ENCODE assay signal across 23 cellular contexts in the genomic region with DNA sequence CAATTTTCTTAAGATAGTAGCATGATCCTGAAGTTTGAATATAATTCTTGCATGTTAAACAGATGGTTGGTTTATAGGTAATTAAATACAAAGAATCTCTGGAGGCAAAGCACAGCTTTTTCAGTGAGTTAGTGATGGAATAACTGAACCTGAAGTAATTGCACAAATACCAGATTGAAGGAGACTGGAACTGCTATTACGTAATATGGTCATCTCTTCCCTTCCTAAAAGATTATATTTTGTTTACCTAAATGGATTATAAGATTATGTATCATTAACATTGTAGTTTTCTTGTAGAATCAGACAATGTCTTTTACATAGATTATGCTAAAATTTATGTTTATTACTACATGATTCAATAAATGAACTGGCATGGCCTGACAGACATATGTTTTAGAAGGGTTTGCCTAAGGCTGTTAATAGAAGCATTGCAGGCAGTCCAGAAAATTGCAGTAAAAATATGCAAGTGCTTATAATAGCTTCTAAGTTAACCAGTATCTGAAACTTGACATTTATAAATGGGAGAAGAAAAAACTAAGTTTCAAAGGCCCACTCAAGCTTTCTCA. TPM values are rescaled to one million over a fixed set of nuclear protein-coding genes. Genes with fewer than 3 reads are reported as not detected.
"Had no signal": no experiment of that assay in that cellular context is flagged by ENCODE, and none has a peak within 500 bp of the region (broad histone marks: within the 10 kb centered on the region; RNA-seq: fewer than 3 reads in every experiment).

No MANE protein-coding gene starts in this region.

- DNase-seq: activated CD4-positive, alpha-beta T cell treated with anti-CD3 and anti-CD28 coated beads for 4 hours; activated CD8-positive, alpha-beta memory T cell treated with anti-CD3 and anti-CD28 coated beads, Interleukin-2, amount 50 U/mL, for 4 hours; activated CD8-positive, alpha-beta T cell treated with anti-CD3 and anti-CD28 coated beads for 36 hours; activated gamma-delta T cell treated with Interleukin-2 at 50 U/mL for 16 hours; activated naive CD4-positive, alpha-beta T cell treated with anti-CD3 and anti-CD28 coated beads, Interleukin-2, amount 10 ng/mL, durations not matched to agents 7 days and 5 days; activated naive CD8-positive, alpha-beta T cell treated with anti-CD3 and anti-CD28 coated beads for 36 hours; activated T-cell treated with anti-CD3 and anti-CD28 coated beads, Interleukin-2, amount 50 U/mL, for 72 hours; brain microvascular endothelial cell; cerebellar nuclear complex; Kasumi-1; NCI-H2029 treated with DMSO at 0.1 percent for 48 hours; NCI-H526; NCI-H82; OCI-M1; RPMI8226; SW 1271 had no signal

- H3K36me3 Mint-ChIP-seq: activated naive CD4-positive, alpha-beta T cell treated with anti-CD3 and anti-CD28 coated beads, Interleukin-2, amount 10 ng/mL, durations not matched to agents 7 days and 5 days; activated naive CD8-positive, alpha-beta T cell treated with anti-CD3 and anti-CD28 coated beads for 36 hours had no signal

- ATAC-seq: activated CD4-positive, CD25-positive, alpha-beta regulatory T cell treated with anti-CD3 and anti-CD28 coated beads, Interleukin-2, amount 50 U/mL, for 24 hours; activated CD8-positive, alpha-beta T cell treated with anti-CD3 and anti-CD28 coated beads for 36 hours; activated T-cell treated with anti-CD3 and anti-CD28 coated beads, Interleukin-2, amount 50 U/mL, for 72 hours; Panc1; Right ventricle myocardium inferior had no signal

- H3K36me3 ChIP-seq: brain microvascular endothelial cell, cardiac muscle cell had no signal

- H3K27ac ChIP-seq: brain microvascular endothelial cell, SK-N-MC had no signal

- H3K27me3 Mint-ChIP-seq: activated naive CD4-positive, alpha-beta T cell treated with anti-CD3 and anti-CD28 coated beads, Interleukin-2, amount 10 ng/mL, durations not matched to agents 7 days and 5 days had no signal

- H3K4me3 Mint-ChIP-seq: activated CD8-positive, alpha-beta T cell treated with anti-CD3 and anti-CD28 coated beads for 36 hours; activated naive CD4-positive, alpha-beta T cell treated with anti-CD3 and anti-CD28 coated beads, Interleukin-2, amount 10 ng/mL, durations not matched to agents 7 days and 5 days; activated naive CD8-positive, alpha-beta T cell treated with anti-CD3 and anti-CD28 coated beads for 36 hours; activated T-cell treated with anti-CD3 and anti-CD28 coated beads, Interleukin-2, amount 50 U/mL, for 72 hours; T-helper 1 cell treated with Interleukin-12 subunit alpha and Interleukin-12 subunit beta and Interleukin-4 antibody, amounts not matched to agents 30 μg/mL and 1 μg/mL, for 36 hours had no signal

- H3K27ac Mint-ChIP-seq: activated CD8-positive, alpha-beta T cell treated with anti-CD3 and anti-CD28 coated beads for 36 hours; activated naive CD4-positive, alpha-beta T cell treated with anti-CD3 and anti-CD28 coated beads, Interleukin-2, amount 10 ng/mL, durations not matched to agents 7 days and 5 days; activated naive CD8-positive, alpha-beta T cell treated with anti-CD3 and anti-CD28 coated beads for 36 hours; activated T-cell treated with anti-CD3 and anti-CD28 coated beads, Interleukin-2, amount 50 U/mL, for 72 hours; activated T-helper 2 cell treated with anti-CD3 and anti-CD28 coated beads, Interferon-gamma antibody, Interleukin-2, Interleukin-4, amounts not matched to agents 10 μg/mL and 5 μg/mL and 100 μg/mL, durations not matched to agents 14 hours and 24 hours and 36 hours; T-helper 1 cell treated with Interleukin-12 subunit alpha and Interleukin-12 subunit beta and Interleukin-4 antibody, amounts not matched to agents 30 μg/mL and 1 μg/mL, for 36 hours had no signal

- H3K9me3 Mint-ChIP-seq: activated naive CD4-positive, alpha-beta T cell treated with anti-CD3 and anti-CD28 coated beads, Interleukin-2, amount 10 ng/mL, durations not matched to agents 7 days and 5 days; activated T-helper 2 cell treated with anti-CD3 and anti-CD28 coated beads, Interferon-gamma antibody, Interleukin-2, Interleukin-4, amounts not matched to agents 10 μg/mL and 5 μg/mL and 100 μg/mL, durations not matched to agents 14 hours and 24 hours and 36 hours had no signal

- H3K4me1 Mint-ChIP-seq: activated naive CD4-positive, alpha-beta T cell treated with anti-CD3 and anti-CD28 coated beads, Interleukin-2, amount 10 ng/mL, durations not matched to agents 7 days and 5 days; activated naive CD8-positive, alpha-beta T cell treated with anti-CD3 and anti-CD28 coated beads for 36 hours had no signal

- H3K4me3 ChIP-seq: cardiac muscle cell, SK-N-MC had no signal

- H3K27me3 ChIP-seq: brain microvascular endothelial cell, cardiac muscle cell had no signal

RNA-seq across cellular contexts. Expression of gene GPR37, which starts 35.8 kb away (rescaled TPM):
- total RNA-seq: activated CD8-positive, alpha-beta T cell treated with anti-CD3 and anti-CD28 coated beads for 36 hours; activated naive CD8-positive, alpha-beta T cell treated with anti-CD3 and anti-CD28 coated beads for 36 hours; activated T-cell treated with anti-CD3 and anti-CD28 coated beads, Interleukin-2, amount 50 U/mL, for 72 hours; activated T-helper 2 cell treated with anti-CD3 and anti-CD28 coated beads, Interferon-gamma antibody, Interleukin-2, Interleukin-4, amounts not matched to agents 10 μg/mL and 5 μg/mL and 100 μg/mL, durations not matched to agents 14 hours and 24 hours and 36 hours; Right ventricle myocardium inferior had no signal
